In the genomic region with DNA sequence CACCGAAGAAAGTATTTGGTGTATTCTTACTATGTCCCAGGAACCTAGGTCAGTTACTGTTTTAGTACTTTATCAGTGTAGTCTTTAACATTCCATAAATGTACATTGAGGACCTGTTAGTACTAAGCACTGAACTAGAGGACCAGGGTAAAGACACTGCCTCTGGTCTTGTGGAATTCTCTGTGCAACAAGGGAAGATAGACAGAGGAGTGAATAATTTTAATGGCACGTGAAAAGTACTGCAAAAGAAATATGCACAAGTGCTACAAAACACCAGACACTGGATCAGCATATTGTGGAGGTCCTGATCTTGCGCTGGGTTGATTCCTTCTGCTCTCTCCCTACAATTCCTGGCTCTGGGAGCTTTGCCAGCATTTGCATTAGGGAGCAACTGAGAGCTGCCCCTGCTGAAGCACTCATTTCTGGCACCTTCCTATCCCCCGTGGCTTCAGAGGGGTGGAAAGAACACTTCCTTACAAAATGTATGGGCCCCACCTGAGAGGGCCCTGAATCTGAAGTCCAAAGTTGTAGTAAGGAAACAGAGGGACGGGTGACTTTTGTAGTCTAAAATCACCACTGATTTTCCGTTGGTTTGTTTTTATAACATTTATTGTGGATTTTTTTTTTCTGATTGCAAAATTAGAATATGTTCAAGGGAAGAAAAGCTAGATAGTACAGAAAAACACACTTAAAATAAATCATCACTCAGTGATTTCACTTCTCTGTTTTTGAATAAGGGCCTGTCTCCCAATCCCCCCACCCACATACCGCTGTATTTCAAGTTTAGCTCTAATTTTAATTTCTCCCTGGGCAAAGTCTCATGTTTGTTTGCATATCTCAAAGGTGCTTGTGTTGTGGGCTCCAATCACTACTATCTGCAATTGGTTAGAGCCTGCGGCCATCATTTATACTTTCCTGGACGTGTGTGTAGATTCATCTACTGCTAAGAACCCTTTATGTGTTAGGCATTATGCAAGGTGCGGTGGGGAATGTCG, we compare ENCODE assay signal across 13 cellular contexts. TPM values are rescaled to one million over a fixed set of nuclear protein-coding genes. Genes with fewer than 3 reads are reported as not detected.
DNase-seq lines count a peak whose midpoint lies in the region; ATAC-seq and TF ChIP-seq lines count a peak whose summit lies in the region.
"Had no signal": no experiment of that assay in that cellular context is flagged by ENCODE, and none has a peak within 500 bp of the region (broad histone marks: within the 10 kb centered on the region; RNA-seq: fewer than 3 reads in every experiment).

No MANE protein-coding gene starts in this region.

- POLR2A ChIA-PET in naive thymus-derived CD4-positive, alpha-beta T cell (lab: Charles Lee): interaction anchor here (1.2 kb wide), 1 partner anchor 11 kb away, joined by 4 read pairs; no protein-coding TSS in a partner anchor

- peak overlapping the region; percentile 82 to 86 for H3K27ac ChIP-seq in coronary artery
- peak overlapping the region; percentile 56 for H3K27ac ChIP-seq in rectal smooth muscle tissue (ENCODE audit: low read depth, low read length)
- H3K27ac ChIP-seq in naive thymus-derived CD4-positive, alpha-beta T cell (ENCODE audit: low read depth, low read length): no peak overlapping the region
- H3K27ac ChIP-seq: foreskin keratinocyte had no signal

- H3K9me3 Mint-ChIP-seq in effector memory CD8-positive, alpha-beta T cell: no peaks in the 10 kb centered on the region
- no peaks in the 10 kb centered on the region for H3K9me3 Mint-ChIP-seq in naive thymus-derived CD4-positive, alpha-beta T cell
- H3K9me3 Mint-ChIP-seq: activated naive CD8-positive, alpha-beta T cell treated with anti-CD3 and anti-CD28 coated beads, Interleukin-2, amount 10 ng/mL, durations not matched to agents 7 days and 5 days had no signal

- no peaks in the 10 kb centered on the region for H3K27me3 ChIP-seq in rectal smooth muscle tissue (ENCODE audit: control insufficient read depth, insufficient read depth, low read length)
- H3K27me3 ChIP-seq in naive thymus-derived CD4-positive, alpha-beta T cell (ENCODE audit: control insufficient read depth in 2 of 2, insufficient read depth in 2 of 2, low read length in 2 of 2): no peaks in the 10 kb centered on the region
- H3K27me3 ChIP-seq: foreskin keratinocyte had no signal

- intact Hi-C loops in naive thymus-derived CD4-positive, alpha-beta T cell (cut with micrococcal nuclease): no loop called here

- no peak overlapping the region for H3K9ac ChIP-seq in rectal smooth muscle tissue (ENCODE audit: low read length)

- DNase-seq in NCI-H1105 (lab: John Stamatoyannopoulos, UW): peak; percentile 10
- no peak for DNase-seq in coronary artery (ENCODE audit: low spot score)
- no peak for DNase-seq in T-helper 9 cell
- DNase-seq in effector memory CD8-positive, alpha-beta T cell: no peak
- no peak for DNase-seq in naive thymus-derived CD4-positive, alpha-beta T cell
- DNase-seq: activated CD8-positive, alpha-beta memory T cell treated with anti-CD3 and anti-CD28 coated beads, Interleukin-2, amount 10 ng/mL, durations not matched to agents 7 days and 5 days; activated naive CD8-positive, alpha-beta T cell treated with anti-CD3 and anti-CD28 coated beads, Interleukin-2, amount 10 ng/mL, durations not matched to agents 7 days and 5 days; foreskin keratinocyte; NCI-H1694; nucleus accumbens had no signal

- H3K4me3 ChIP-seq in GM08714 (ENCODE audit: low read length): peak overlapping the region; percentile 11; the same call in 1 of the 2 replicates
- peak overlapping the region; percentile 65 for H3K4me3 ChIP-seq in coronary artery
- no peak overlapping the region for H3K4me3 ChIP-seq in rectal smooth muscle tissue (ENCODE audit: low read length)
- no peak overlapping the region for H3K4me3 ChIP-seq in naive thymus-derived CD4-positive, alpha-beta T cell (ENCODE audit: low read length)

- H3K36me3 ChIP-seq in rectal smooth muscle tissue (ENCODE audit: control insufficient read depth, insufficient read depth, low read length): peaks cover 7% of the 10 kb centered on the region
- H3K36me3 ChIP-seq in naive thymus-derived CD4-positive, alpha-beta T cell (ENCODE audit: control insufficient read depth in 2 of 3, insufficient read depth in 3 of 3, low read length in 3 of 3): no peaks in the 10 kb centered on the region

- no peaks in the 10 kb centered on the region for H3K4me1 Mint-ChIP-seq in effector memory CD8-positive, alpha-beta T cell (ENCODE audit: low read depth in 2 of 2)
- H3K4me1 Mint-ChIP-seq in naive thymus-derived CD4-positive, alpha-beta T cell: peaks cover 0 to 7% (median 0%) of the 10 kb centered on the region in 7 donors

- TF ChIP-seq CTCF in coronary artery (IDR thresholded peaks at IDR 0.05): no peak

- no peaks in the 10 kb centered on the region for H3K36me3 Mint-ChIP-seq in effector memory CD8-positive, alpha-beta T cell (ENCODE audit: insufficient read depth)
- H3K36me3 Mint-ChIP-seq in naive thymus-derived CD4-positive, alpha-beta T cell: peaks cover 0 to 9% (median 0%) of the 10 kb centered on the region in 5 donors
- H3K36me3 Mint-ChIP-seq: activated CD8-positive, alpha-beta memory T cell treated with anti-CD3 and anti-CD28 coated beads, Interleukin-2, amount 10 ng/mL, durations not matched to agents 7 days and 5 days; activated naive CD8-positive, alpha-beta T cell treated with anti-CD3 and anti-CD28 coated beads, Interleukin-2, amount 10 ng/mL, durations not matched to agents 7 days and 5 days had no signal

- H3K4me3 Mint-ChIP-seq in effector memory CD8-positive, alpha-beta T cell: no peak overlapping the region
- no peak overlapping the region for H3K4me3 Mint-ChIP-seq in naive thymus-derived CD4-positive, alpha-beta T cell
- H3K4me3 Mint-ChIP-seq: activated CD8-positive, alpha-beta memory T cell treated with anti-CD3 and anti-CD28 coated beads, Interleukin-2, amount 10 ng/mL, durations not matched to agents 7 days and 5 days; activated naive CD8-positive, alpha-beta T cell treated with anti-CD3 and anti-CD28 coated beads, Interleukin-2, amount 10 ng/mL, durations not matched to agents 7 days and 5 days had no signal

- H3K27me3 Mint-ChIP-seq in effector memory CD8-positive, alpha-beta T cell: peaks cover 7 to 15% of the 10 kb centered on the region in 2 donors
- no peaks in the 10 kb centered on the region for H3K27me3 Mint-ChIP-seq in naive thymus-derived CD4-positive, alpha-beta T cell
- H3K27me3 Mint-ChIP-seq: activated naive CD8-positive, alpha-beta T cell treated with anti-CD3 and anti-CD28 coated beads, Interleukin-2, amount 10 ng/mL, durations not matched to agents 7 days and 5 days had no signal

- CTCF ChIA-PET in naive thymus-derived CD4-positive, alpha-beta T cell (lab: Charles Lee): no interaction called here

- no peak overlapping the region for H3K27ac Mint-ChIP-seq in effector memory CD8-positive, alpha-beta T cell
- no peak overlapping the region for H3K27ac Mint-ChIP-seq in naive thymus-derived CD4-positive, alpha-beta T cell
- H3K27ac Mint-ChIP-seq: activated CD8-positive, alpha-beta memory T cell treated with anti-CD3 and anti-CD28 coated beads, Interleukin-2, amount 10 ng/mL, durations not matched to agents 7 days and 5 days; activated naive CD8-positive, alpha-beta T cell treated with anti-CD3 and anti-CD28 coated beads, Interleukin-2, amount 10 ng/mL, durations not matched to agents 7 days and 5 days had no signal

- no peak for ATAC-seq in effector memory CD8-positive, alpha-beta T cell (replicated peaks)
- ATAC-seq in GM21526 (IDR thresholded peaks at IDR 0.05; ENCODE audit: low FRiP score, unreplicated experiment): no peak
- no peak for ATAC-seq in naive thymus-derived CD4-positive, alpha-beta T cell
- ATAC-seq: activated CD8-positive, alpha-beta memory T cell treated with anti-CD3 and anti-CD28 coated beads, Interleukin-2, amount 10 ng/mL, durations not matched to agents 7 days and 5 days; foreskin keratinocyte had no signal

- H3K4me1 ChIP-seq in rectal smooth muscle tissue (ENCODE audit: control insufficient read depth, insufficient read depth, low read length): peaks cover 25% of the 10 kb centered on the region
- no peaks in the 10 kb centered on the region for H3K4me1 ChIP-seq in naive thymus-derived CD4-positive, alpha-beta T cell (ENCODE audit: control insufficient read depth in 2 of 2, insufficient read depth in 2 of 2, low read length in 2 of 2)

- no peaks in the 10 kb centered on the region for H3K9me3 ChIP-seq in naive thymus-derived CD4-positive, alpha-beta T cell (ENCODE audit: control insufficient read depth in 2 of 3, low read length in 3 of 3)

RNA-seq across cellular contexts. Expression of a gene that starts 4.9 kb away (rescaled TPM):
- total RNA-seq in naive thymus-derived CD4-positive, alpha-beta T cell: 1 to 10 TPM; 1.9 to 6.0 (median 2.9) TPM
- polyA plus RNA-seq in naive thymus-derived CD4-positive, alpha-beta T cell: 1 to 10 TPM; 2.9 to 3.6 TPM

Comparison
In these comparisons a context has a peak if more than half of its experiments do, and no peak if none do; other contexts are left out.
1. H3K4me3 ChIP-seq: peak in GM08714 (single experiment) and coronary artery (single experiment); none in rectal smooth muscle tissue (single experiment) and naive thymus-derived CD4-positive, alpha-beta T cell (single experiment).